Comparison of ENCODE assay signal across 8 cellular contexts in genomic region chr6:35259946-35260626, GRCh38. TPM values are rescaled to one million over a fixed set of nuclear protein-coding genes. Genes with fewer than 3 reads are reported as not detected.
DNase-seq lines count a peak whose midpoint lies in the region; ATAC-seq and TF ChIP-seq lines count a peak whose summit lies in the region.

No MANE protein-coding gene starts in this region.

- H3K27me3 ChIP-seq in AG04450 (ENCODE audit: control insufficient read depth, insufficient read depth, low read length) (no peaks in the 10 kb centered on the region), Peyer's patch (no peaks in the 10 kb centered on the region), gastroesophageal sphincter (no peaks in the 10 kb centered on the region)

- H3K27ac ChIP-seq in AG04450 (ENCODE audit: low read depth, low read length) (peak overlapping the region; percentile 1), Peyer's patch (peak overlapping the region; percentile 92 to 97 (median 95)), gastroesophageal sphincter (peak overlapping the region; percentile 93 to 100 (median 98)), temporal lobe (ENCODE audit: low read depth, low read length) (peak overlapping the region; percentile 86)

- TF ChIP-seq POLR2A in Peyer's patch (IDR thresholded peaks at IDR 0.05) = peak in 1 of 2 donors; percentile 1
- TF ChIP-seq POLR2A in gastroesophageal sphincter (IDR thresholded peaks at IDR 0.05) = no peak

- no peak for TF ChIP-seq CTCF in AG04450 (IDR thresholded peaks at IDR 0.05; ENCODE audit: low read depth, low read length)
- TF ChIP-seq CTCF in Peyer's patch (IDR thresholded peaks at IDR 0.05) = no peak
- TF ChIP-seq CTCF in gastroesophageal sphincter (IDR thresholded peaks at IDR 0.05) = no peak
- no peak for TF ChIP-seq CTCF in omental fat pad (IDR thresholded peaks at IDR 0.05)

- CTCF ChIA-PET in AG04450 (lab: Charles Lee) = interaction anchor here (1.5 to 5.6 kb wide), 3 partner anchors 19 to 208 kb away, joined by 4 to 48 read pairs (median 5); partner anchors contain the start of gene RPL10A

- H3K4me1 ChIP-seq in Peyer's patch (peaks cover 0 to 13% (median 0%) of the 10 kb centered on the region in 4 donors), gastroesophageal sphincter (peaks cover 0 to 84% (median 5%) of the 10 kb centered on the region in 3 donors)

- POLR2A ChIA-PET in AG04450 (lab: Yijun Ruan, JAX) = interaction anchor here (0.6 to 1.7 kb wide), 12 partner anchors 11 to 1032 kb away, joined by 3 to 12 read pairs (median 3); partner anchors contain the start of gene RPL10A

- peak; percentile 40 for ATAC-seq in GM18907 (IDR thresholded peaks at IDR 0.05; ENCODE audit: unreplicated experiment)
- ATAC-seq in HG03354 (IDR thresholded peaks at IDR 0.05; ENCODE audit: poor library complexity, severe bottlenecking, unreplicated experiment) = peak; percentile 37
- ATAC-seq in gastroesophageal sphincter = peak; percentile 59
- ATAC-seq in omental fat pad (ENCODE audit: low FRiP score) = peak; percentile 65

- 3 to 7% methylated on average over 11 to 12 of the region's 23 CpGs for WGBS in gastroesophageal sphincter (ENCODE audit: low coverage in 1 of 2), 2 donors

- no peak for DNase-seq in AG04450 (ENCODE audit: low read depth, low spot score)
- DNase-seq in Peyer's patch = peak; percentile 77 to 87 (median 79)
- DNase-seq in activated effector memory CD4-positive, alpha-beta T cell treated with Interleukin-2 at 50 U/mL for 16 hours = peak; percentile 55
- peak; percentile 61 for DNase-seq in omental fat pad (ENCODE audit: low spot score)

- H3K36me3 ChIP-seq in Peyer's patch = no peaks in the 10 kb centered on the region
- no peaks in the 10 kb centered on the region for H3K36me3 ChIP-seq in gastroesophageal sphincter

- no peak for TF ChIP-seq EP300 in gastroesophageal sphincter (IDR thresholded peaks at IDR 0.05)

- H3K4me3 ChIP-seq in AG04450 (ENCODE audit: low read depth, low read length) (peak overlapping the region; percentile 97), Peyer's patch (peak overlapping the region; percentile 72 to 96 (median 84)), gastroesophageal sphincter (peak overlapping the region; percentile 86 to 88)

- no peaks in the 10 kb centered on the region for H3K9me3 ChIP-seq in AG04450 (ENCODE audit: control insufficient read depth, insufficient read depth, low read length)
- no peaks in the 10 kb centered on the region for H3K9me3 ChIP-seq in Peyer's patch
- H3K9me3 ChIP-seq in gastroesophageal sphincter = no peaks in the 10 kb centered on the region

RNA-seq across cellular contexts. Expression of gene ZNF76, which starts 0.6 kb away (rescaled TPM):
- polyA plus RNA-seq in AG04450 (2011; rRNA removed) = 10.2 and 14.3 TPM in 2 replicates
- polyA minus RNA-seq in AG04450 (2011; rRNA and poly(A)+ RNA removed) = 19.0 and 25.8 TPM in 2 replicates
- total RNA-seq in Peyer's patch (100 to 1,000 TPM in 1 of 4 donors, 10 to 100 TPM in 3; 26.3 to 182 (median 54.8) TPM), gastroesophageal sphincter (10 to 100 TPM; 21.3 to 46.9 (median 40.1) TPM), omental fat pad (10 to 100 TPM; 27.7 to 53.5 (median 33.6) TPM), temporal lobe (12.0 TPM)

RNA-seq across cellular contexts. Expression of gene DEF6, which starts 37.5 kb away (rescaled TPM):
- polyA plus RNA-seq in AG04450 (2011; rRNA removed) = 2.5 and 2.6 TPM in 2 replicates
- polyA minus RNA-seq in AG04450 (2011; rRNA and poly(A)+ RNA removed) = 1.6 and 2.4 TPM in 2 replicates
- total RNA-seq in Peyer's patch = 10 to 100 TPM; 11.0 to 85.8 (median 21.5) TPM
- 1 to 10 TPM in 3 of 4 donors, under 1 TPM in 1; 0.78 to 4.6 (median 4.3) TPM for total RNA-seq in gastroesophageal sphincter
- total RNA-seq in omental fat pad = 10 to 100 TPM in 2 of 4 donors, 1 to 10 TPM in 2; 6.6 to 17.4 (median 9.3) TPM
- 0.49 TPM for total RNA-seq in temporal lobe

RNA-seq across cellular contexts. Expression of gene SCUBE3, which starts 46.3 kb away (rescaled TPM):
- polyA plus RNA-seq in AG04450 (2011; rRNA removed) = 6.7 and 7.7 TPM in 2 replicates
- polyA minus RNA-seq in AG04450 (2011; rRNA and poly(A)+ RNA removed) = 8.0 and 10.3 TPM in 2 replicates
- total RNA-seq in Peyer's patch = not detected
- 1 to 10 TPM; 1.4 to 7.2 (median 3.0) TPM for total RNA-seq in gastroesophageal sphincter
- total RNA-seq in omental fat pad = under 1 TPM; 0.06 to 0.47 (median 0.11) TPM
- 1.7 TPM for total RNA-seq in temporal lobe

Comparison
In these comparisons a context has a peak if more than half of its experiments do, and no peak if none do; other contexts are left out.
1. H3K27ac ChIP-seq: peak in every context shown above with its lines; median percentile 98 in gastroesophageal sphincter; 95 in Peyer's patch; 86 in temporal lobe; 1 in AG04450.